Comparison of ENCODE assay signal across 16 cellular contexts in genomic region chr3:46586738-46587246, GRCh38. TPM values are rescaled to one million over a fixed set of nuclear protein-coding genes. Genes with fewer than 3 reads are reported as not detected.
"Had no signal": no experiment of that assay in that cellular context is flagged by ENCODE, and none has a peak within 500 bp of the region (broad histone marks: within the 10 kb centered on the region; RNA-seq: fewer than 3 reads in every experiment).

No MANE protein-coding gene starts in this region.

- H3K9me3 Mint-ChIP-seq: activated CD4-positive, alpha-beta T cell treated with anti-CD3 and anti-CD28 coated beads, Interleukin-2, amount 10 ng/mL, durations not matched to agents 24 days and 14 days; dendritic cell treated with granulocyte-macrophage colony-stimulating factor and Interleukin-4, amounts not matched to agents 40 ng/mL and 50 ng/mL, for 4 days; effector memory CD8-positive, alpha-beta T cell had no signal

- H3K4me1 ChIP-seq: lower lobe of right lung, testis had no signal

- H3K27me3 ChIP-seq: brain microvascular endothelial cell, testis had no signal

- H3K27ac Mint-ChIP-seq: activated CD4-positive, alpha-beta T cell treated with anti-CD3 and anti-CD28 coated beads, Interleukin-2, amount 10 ng/mL, durations not matched to agents 24 days and 14 days; dendritic cell treated with granulocyte-macrophage colony-stimulating factor and Interleukin-4, amounts not matched to agents 40 ng/mL and 50 ng/mL, for 4 days; effector memory CD8-positive, alpha-beta T cell; naive thymus-derived CD8-positive, alpha-beta T cell had no signal

- ATAC-seq: effector memory CD8-positive, alpha-beta T cell; lower lobe of right lung; naive thymus-derived CD8-positive, alpha-beta T cell; stimulated activated naive CD8-positive, alpha-beta T cell treated with anti-CD3 and anti-CD28 coated beads, Interleukin-15, Interleukin-2, amounts not matched to agents 100 U/mL and 50 U/mL, for 24 hours had no signal

- H3K36me3 Mint-ChIP-seq: naive thymus-derived CD8-positive, alpha-beta T cell had no signal

- H3K4me3 Mint-ChIP-seq: activated CD4-positive, alpha-beta T cell treated with anti-CD3 and anti-CD28 coated beads, Interleukin-2, amount 10 ng/mL, durations not matched to agents 24 days and 14 days; dendritic cell treated with granulocyte-macrophage colony-stimulating factor and Interleukin-4, amounts not matched to agents 40 ng/mL and 50 ng/mL, for 4 days; effector memory CD8-positive, alpha-beta T cell; naive thymus-derived CD8-positive, alpha-beta T cell had no signal

- FAIRE-seq: urothelium cell line had no signal

- H3K27ac ChIP-seq: brain microvascular endothelial cell, lower lobe of right lung, testis had no signal

- H3K4me3 ChIP-seq: lower lobe of right lung, testis had no signal

- DNase-seq: activated CD4-positive, alpha-beta T cell treated with anti-CD3 and anti-CD28 coated beads, Interleukin-2, amount 10 ng/mL, durations not matched to agents 24 days and 14 days; activated naive CD4-positive, alpha-beta T cell treated with anti-CD3 and anti-CD28 coated beads, Interleukin-2, amount 50 U/mL, for 16 hours; brain microvascular endothelial cell; effector memory CD8-positive, alpha-beta T cell; hippocampal formation; lower lobe of right lung; naive thymus-derived CD8-positive, alpha-beta T cell; nucleus accumbens; stimulated activated CD4-positive, alpha-beta T cell treated with anti-CD3 and anti-CD28 coated beads, Interleukin-4, amount 100 ng/mL, for 1 hour; stimulated activated CD8-positive, alpha-beta memory T cell treated with anti-CD3 and anti-CD28 coated beads, Interleukin-4, amount 100 ng/mL, for 48 hours; stimulated activated naive CD8-positive, alpha-beta T cell treated with anti-CD3 and anti-CD28 coated beads, Interleukin-15, Interleukin-2, amounts not matched to agents 100 U/mL and 50 U/mL, for 24 hours; T-helper 1 cell; testis had no signal

- H3K36me3 ChIP-seq: brain microvascular endothelial cell, lower lobe of right lung had no signal

- H3K9me3 ChIP-seq: lower lobe of right lung, testis had no signal

RNA-seq across cellular contexts. Expression of gene LRRC2, which starts 20.7 kb away (rescaled TPM):
- total RNA-seq: activated CD4-positive, alpha-beta T cell treated with anti-CD3 and anti-CD28 coated beads, Interleukin-2, amount 10 ng/mL, durations not matched to agents 24 days and 14 days; epithelial cell of proximal tubule had no signal
- polyA plus RNA-seq: naive thymus-derived CD8-positive, alpha-beta T cell had no signal

RNA-seq across cellular contexts. Expression of gene FAM240A, which starts 25.5 kb away (rescaled TPM):
- total RNA-seq: activated CD4-positive, alpha-beta T cell treated with anti-CD3 and anti-CD28 coated beads, Interleukin-2, amount 10 ng/mL, durations not matched to agents 24 days and 14 days; epithelial cell of proximal tubule; lower lobe of right lung; naive thymus-derived CD8-positive, alpha-beta T cell; testis had no signal
- polyA plus RNA-seq: naive thymus-derived CD8-positive, alpha-beta T cell had no signal
